2 cellular contexts compared by ENCODE assay signal in the genomic region with DNA sequence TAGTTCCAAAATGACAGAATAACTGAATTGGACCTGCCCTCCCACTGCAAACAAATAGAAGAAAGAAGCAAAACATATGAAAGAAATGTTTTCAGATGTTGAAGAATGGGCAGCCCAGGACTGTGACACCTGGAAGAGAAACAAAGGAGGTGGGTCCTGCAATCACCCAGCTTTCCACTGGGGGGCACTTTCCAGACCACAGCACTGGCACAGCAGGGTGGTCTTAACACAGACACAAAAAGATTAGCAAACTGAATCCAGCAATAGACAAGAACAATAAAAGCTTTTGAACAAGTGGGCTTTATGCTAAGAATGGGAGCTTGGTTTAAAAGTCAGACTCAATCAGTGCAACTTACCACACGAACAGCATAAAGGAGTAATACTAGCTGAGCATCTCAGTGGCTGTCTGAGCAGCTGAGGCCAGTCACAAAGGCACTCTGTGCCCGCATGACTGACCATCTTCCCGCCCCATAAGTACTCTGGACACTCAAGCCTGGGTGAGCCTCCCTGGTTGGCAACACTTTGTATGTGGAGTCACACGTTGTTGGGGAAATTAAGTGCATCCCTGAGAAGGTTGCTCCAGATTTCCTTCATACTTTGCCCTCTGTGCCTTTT.
TF ChIP-seq lines count a peak whose summit lies in the region.

No MANE protein-coding gene starts in this region.

TF ChIP-seq in HEK293, 187 proteins besides CTCF, POLR2A, EP300 and RAD21 (continued from another document):
- TF ChIP-seq PRDM4 (tag by site-specific recombination; IDR thresholded peaks at IDR 0.05): peak; percentile 45; the same call in 1 of the 2 replicates
TF ChIP-seq in HEK293: peak in this region for 3.

TF ChIP-seq in SK-N-SH treated with all-trans-retinoic acid at 6 μM for 48 hours, 23 proteins besides CTCF, POLR2A, EP300 and RAD21 (continued from another document):
- no peak for TF ChIP-seq CSRNP3 (CRISPR knock-in tag; IDR thresholded peaks at IDR 0.05)
- TF ChIP-seq, protein P1, sequence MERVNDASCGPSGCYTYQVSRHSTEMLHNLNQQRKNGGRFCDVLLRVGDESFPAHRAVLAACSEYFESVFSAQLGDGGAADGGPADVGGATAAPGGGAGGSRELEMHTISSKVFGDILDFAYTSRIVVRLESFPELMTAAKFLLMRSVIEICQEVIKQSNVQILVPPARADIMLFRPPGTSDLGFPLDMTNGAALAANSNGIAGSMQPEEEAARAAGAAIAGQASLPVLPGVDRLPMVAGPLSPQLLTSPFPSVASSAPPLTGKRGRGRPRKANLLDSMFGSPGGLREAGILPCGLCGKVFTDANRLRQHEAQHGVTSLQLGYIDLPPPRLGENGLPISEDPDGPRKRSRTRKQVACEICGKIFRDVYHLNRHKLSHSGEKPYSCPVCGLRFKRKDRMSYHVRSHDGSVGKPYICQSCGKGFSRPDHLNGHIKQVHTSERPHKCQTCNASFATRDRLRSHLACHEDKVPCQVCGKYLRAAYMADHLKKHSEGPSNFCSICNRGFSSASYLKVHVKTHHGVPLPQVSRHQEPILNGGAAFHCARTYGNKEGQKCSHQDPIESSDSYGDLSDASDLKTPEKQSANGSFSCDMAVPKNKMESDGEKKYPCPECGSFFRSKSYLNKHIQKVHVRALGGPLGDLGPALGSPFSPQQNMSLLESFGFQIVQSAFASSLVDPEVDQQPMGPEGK (CRISPR knock-in tag; IDR thresholded peaks at IDR 0.05; ENCODE audit: borderline replicate concordance): no peak
- TF ChIP-seq ARNTL (CRISPR knock-in tag; IDR thresholded peaks at IDR 0.05; ENCODE audit: borderline replicate concordance, low read depth): no peak
- no peak for TF ChIP-seq GLIS3 (CRISPR knock-in tag; IDR thresholded peaks at IDR 0.05)
TF ChIP-seq in SK-N-SH treated with all-trans-retinoic acid at 6 μM for 48 hours: peak in this region for 0.
